In genomic region chr12:121452356-121453021, GRCh38 we compare ENCODE assay signal across 1 cellular context.
TF ChIP-seq lines count a peak whose summit lies in the region.

No MANE protein-coding gene starts in this region.

TF ChIP-seq in SK-N-SH treated with all-trans-retinoic acid at 6 μM for 48 hours, 23 proteins besides CTCF, POLR2A, EP300 and RAD21:
- TF ChIP-seq, protein P1, sequence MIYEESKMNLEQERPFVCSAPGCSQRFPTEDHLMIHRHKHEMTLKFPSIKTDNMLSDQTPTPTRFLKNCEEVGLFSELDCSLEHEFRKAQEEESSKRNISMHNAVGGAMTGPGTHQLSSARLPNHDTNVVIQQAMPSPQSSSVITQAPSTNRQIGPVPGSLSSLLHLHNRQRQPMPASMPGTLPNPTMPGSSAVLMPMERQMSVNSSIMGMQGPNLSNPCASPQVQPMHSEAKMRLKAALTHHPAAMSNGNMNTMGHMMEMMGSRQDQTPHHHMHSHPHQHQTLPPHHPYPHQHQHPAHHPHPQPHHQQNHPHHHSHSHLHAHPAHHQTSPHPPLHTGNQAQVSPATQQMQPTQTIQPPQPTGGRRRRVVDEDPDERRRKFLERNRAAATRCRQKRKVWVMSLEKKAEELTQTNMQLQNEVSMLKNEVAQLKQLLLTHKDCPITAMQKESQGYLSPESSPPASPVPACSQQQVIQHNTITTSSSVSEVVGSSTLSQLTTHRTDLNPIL (CRISPR knock-in tag; IDR thresholded peaks at IDR 0.05; ENCODE audit: low read depth), result no peak
- TF ChIP-seq OSR1 (CRISPR knock-in tag; IDR thresholded peaks at IDR 0.05) (no peak), ZFP30 (CRISPR knock-in tag; IDR thresholded peaks at IDR 0.05) (no peak), ZNF8 (CRISPR knock-in tag; IDR thresholded peaks at IDR 0.05) (no peak), TCF4 (CRISPR knock-in tag; IDR thresholded peaks at IDR 0.05; ENCODE audit: borderline replicate concordance) (no peak), ZFP3 (CRISPR knock-in tag; IDR thresholded peaks at IDR 0.05) (no peak), CSRNP3 (CRISPR knock-in tag; IDR thresholded peaks at IDR 0.05) (no peak), ISL1 (CRISPR knock-in tag; IDR thresholded peaks at IDR 0.05) (no peak), ZNF565 (CRISPR knock-in tag; conservative IDR thresholded peaks at IDR 0.05; ENCODE audit: low read depth) (no peak), ESRRG (CRISPR knock-in tag; IDR thresholded peaks at IDR 0.05) (no peak), ZNF70 (CRISPR knock-in tag; IDR thresholded peaks at IDR 0.05) (no peak), RARB (CRISPR knock-in tag; IDR thresholded peaks at IDR 0.05) (no peak), ARNTL (CRISPR knock-in tag; IDR thresholded peaks at IDR 0.05; ENCODE audit: borderline replicate concordance, low read depth) (no peak), PPARA (CRISPR knock-in tag; IDR thresholded peaks at IDR 0.05; ENCODE audit: borderline replicate concordance) (no peak), SNAI2 (CRISPR knock-in tag; IDR thresholded peaks at IDR 0.05) (no peak), ZC3H10 (CRISPR knock-in tag; IDR thresholded peaks at IDR 0.05) (no peak)
- TF ChIP-seq, protein P2, sequence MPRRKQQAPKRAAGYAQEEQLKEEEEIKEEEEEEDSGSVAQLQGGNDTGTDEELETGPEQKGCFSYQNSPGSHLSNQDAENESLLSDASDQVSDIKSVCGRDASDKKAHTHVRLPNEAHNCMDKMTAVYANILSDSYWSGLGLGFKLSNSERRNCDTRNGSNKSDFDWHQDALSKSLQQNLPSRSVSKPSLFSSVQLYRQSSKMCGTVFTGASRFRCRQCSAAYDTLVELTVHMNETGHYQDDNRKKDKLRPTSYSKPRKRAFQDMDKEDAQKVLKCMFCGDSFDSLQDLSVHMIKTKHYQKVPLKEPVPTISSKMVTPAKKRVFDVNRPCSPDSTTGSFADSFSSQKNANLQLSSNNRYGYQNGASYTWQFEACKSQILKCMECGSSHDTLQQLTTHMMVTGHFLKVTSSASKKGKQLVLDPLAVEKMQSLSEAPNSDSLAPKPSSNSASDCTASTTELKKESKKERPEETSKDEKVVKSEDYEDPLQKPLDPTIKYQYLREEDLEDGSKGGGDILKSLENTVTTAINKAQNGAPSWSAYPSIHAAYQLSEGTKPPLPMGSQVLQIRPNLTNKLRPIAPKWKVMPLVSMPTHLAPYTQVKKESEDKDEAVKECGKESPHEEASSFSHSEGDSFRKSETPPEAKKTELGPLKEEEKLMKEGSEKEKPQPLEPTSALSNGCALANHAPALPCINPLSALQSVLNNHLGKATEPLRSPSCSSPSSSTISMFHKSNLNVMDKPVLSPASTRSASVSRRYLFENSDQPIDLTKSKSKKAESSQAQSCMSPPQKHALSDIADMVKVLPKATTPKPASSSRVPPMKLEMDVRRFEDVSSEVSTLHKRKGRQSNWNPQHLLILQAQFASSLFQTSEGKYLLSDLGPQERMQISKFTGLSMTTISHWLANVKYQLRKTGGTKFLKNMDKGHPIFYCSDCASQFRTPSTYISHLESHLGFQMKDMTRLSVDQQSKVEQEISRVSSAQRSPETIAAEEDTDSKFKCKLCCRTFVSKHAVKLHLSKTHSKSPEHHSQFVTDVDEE (CRISPR knock-in tag; IDR thresholded peaks at IDR 0.05), result no peak
- TF ChIP-seq, protein P3, sequence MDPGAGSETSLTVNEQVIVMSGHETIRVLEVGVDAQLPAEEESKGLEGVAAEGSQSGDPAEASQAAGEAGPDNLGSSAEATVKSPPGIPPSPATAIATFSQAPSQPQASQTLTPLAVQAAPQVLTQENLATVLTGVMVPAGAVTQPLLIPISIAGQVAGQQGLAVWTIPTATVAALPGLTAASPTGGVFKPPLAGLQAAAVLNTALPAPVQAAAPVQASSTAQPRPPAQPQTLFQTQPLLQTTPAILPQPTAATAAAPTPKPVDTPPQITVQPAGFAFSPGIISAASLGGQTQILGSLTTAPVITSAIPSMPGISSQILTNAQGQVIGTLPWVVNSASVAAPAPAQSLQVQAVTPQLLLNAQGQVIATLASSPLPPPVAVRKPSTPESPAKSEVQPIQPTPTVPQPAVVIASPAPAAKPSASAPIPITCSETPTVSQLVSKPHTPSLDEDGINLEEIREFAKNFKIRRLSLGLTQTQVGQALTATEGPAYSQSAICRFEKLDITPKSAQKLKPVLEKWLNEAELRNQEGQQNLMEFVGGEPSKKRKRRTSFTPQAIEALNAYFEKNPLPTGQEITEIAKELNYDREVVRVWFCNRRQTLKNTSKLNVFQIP (CRISPR knock-in tag; IDR thresholded peaks at IDR 0.05; ENCODE audit: borderline replicate concordance, low read depth), result no peak
- TF ChIP-seq, protein P4, sequence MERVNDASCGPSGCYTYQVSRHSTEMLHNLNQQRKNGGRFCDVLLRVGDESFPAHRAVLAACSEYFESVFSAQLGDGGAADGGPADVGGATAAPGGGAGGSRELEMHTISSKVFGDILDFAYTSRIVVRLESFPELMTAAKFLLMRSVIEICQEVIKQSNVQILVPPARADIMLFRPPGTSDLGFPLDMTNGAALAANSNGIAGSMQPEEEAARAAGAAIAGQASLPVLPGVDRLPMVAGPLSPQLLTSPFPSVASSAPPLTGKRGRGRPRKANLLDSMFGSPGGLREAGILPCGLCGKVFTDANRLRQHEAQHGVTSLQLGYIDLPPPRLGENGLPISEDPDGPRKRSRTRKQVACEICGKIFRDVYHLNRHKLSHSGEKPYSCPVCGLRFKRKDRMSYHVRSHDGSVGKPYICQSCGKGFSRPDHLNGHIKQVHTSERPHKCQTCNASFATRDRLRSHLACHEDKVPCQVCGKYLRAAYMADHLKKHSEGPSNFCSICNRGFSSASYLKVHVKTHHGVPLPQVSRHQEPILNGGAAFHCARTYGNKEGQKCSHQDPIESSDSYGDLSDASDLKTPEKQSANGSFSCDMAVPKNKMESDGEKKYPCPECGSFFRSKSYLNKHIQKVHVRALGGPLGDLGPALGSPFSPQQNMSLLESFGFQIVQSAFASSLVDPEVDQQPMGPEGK (CRISPR knock-in tag; IDR thresholded peaks at IDR 0.05; ENCODE audit: borderline replicate concordance), result no peak
